ENCODE assay signal across 15 cellular contexts in the genomic region with DNA sequence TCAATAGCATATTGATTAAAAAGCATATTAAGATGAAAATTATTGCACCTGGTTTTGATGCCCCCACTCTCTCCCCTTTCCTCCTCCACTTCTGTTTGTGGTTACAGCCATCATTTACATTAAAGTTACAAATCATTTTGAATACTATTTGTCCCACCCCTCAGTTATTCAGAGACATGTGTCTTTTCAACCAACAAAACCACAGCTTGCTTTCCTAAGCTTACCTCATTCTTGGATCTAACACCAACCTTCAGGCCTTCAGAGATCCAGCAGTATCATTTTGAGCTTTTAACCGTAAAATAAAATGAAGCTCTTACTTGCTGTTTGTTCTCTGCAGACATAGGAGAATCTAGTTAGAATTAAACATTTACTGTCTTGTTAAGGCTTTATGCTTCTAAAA. TPM values are rescaled to one million over a fixed set of nuclear protein-coding genes. Genes with fewer than 3 reads are reported as not detected.
A peak's percentile ranks its signal among the peaks of the same experiment; 100 is the strongest.
DNase-seq lines count a peak whose midpoint lies in the region; ATAC-seq, FAIRE-seq and TF ChIP-seq lines count a peak whose summit lies in the region.
"Had no signal": no experiment of that assay in that cellular context is flagged by ENCODE, and none has a peak within 500 bp of the region (broad histone marks: within the 10 kb centered on the region; RNA-seq: fewer than 3 reads in every experiment).

No MANE protein-coding gene starts in this region.

- H3K36me3 ChIP-seq in HepG2 (replicated peaks in 1 of 2; ENCODE audit: control insufficient read depth in 1 of 2, insufficient read depth in 2 of 2, low read length in 2 of 2) (no peaks in the 10 kb centered on the region), right lobe of liver (no peaks in the 10 kb centered on the region), SJCRH30 (no peaks in the 10 kb centered on the region)

- no peak for TF ChIP-seq RAD21 in HepG2 (CRISPR knock-in tag; IDR thresholded peaks at IDR 0.05)

- in situ Hi-C loops in HepG2 (cut with HindIII; ENCODE audit: extremely low pct_ligation_motif_present, low pct_unique_long_range_greater_than_20kb) = loop anchor here (5.0 kb wide), 1 partner anchor 36 kb away; no protein-coding TSS in a partner anchor

- peaks cover 35% of the 10 kb centered on the region for H3K36me3 Mint-ChIP-seq in activated naive CD8-positive, alpha-beta T cell treated with anti-CD3 and anti-CD28 coated beads, Interleukin-2, amount 10 ng/mL, durations not matched to agents 7 days and 5 days

- TF ChIP-seq CTCF in HepG2 (CRISPR knock-in tag; IDR thresholded peaks at IDR 0.05) (no peak), right lobe of liver (IDR thresholded peaks at IDR 0.05) (no peak)

- no peak overlapping the region for H2AFZ ChIP-seq in HepG2 (ENCODE audit: low read length)

- H3K9ac ChIP-seq in HepG2 (ENCODE audit: insufficient read depth, low read depth, low read length) = 0 out of 2 replicates have a peak overlapping the region, but pooled peaks have one; percentile 1

- peaks cover 74% of the 10 kb centered on the region for H3K4me1 Mint-ChIP-seq in activated naive CD8-positive, alpha-beta T cell treated with anti-CD3 and anti-CD28 coated beads, Interleukin-2, amount 10 ng/mL, durations not matched to agents 7 days and 5 days

- no peaks in the 10 kb centered on the region for H3K9me3 ChIP-seq in HepG2 (ENCODE audit: low read length)
- H3K9me3 ChIP-seq in right lobe of liver = no peaks in the 10 kb centered on the region
- no peaks in the 10 kb centered on the region for H3K9me3 ChIP-seq in SJCRH30 (replicated peaks)

- POLR2A ChIA-PET in HepG2 (lab: Yijun Ruan, JAX) = no interaction called here
- POLR2A ChIA-PET in activated naive CD8-positive, alpha-beta T cell treated with anti-CD3 and anti-CD28 coated beads, Interleukin-2, amount 10 ng/mL, durations not matched to agents 7 days and 5 days (lab: Charles Lee) = interaction anchor here (1.2 to 2.1 kb wide), 2 partner anchors 25 to 31 kb away, joined by 4 to 13 read pairs; no protein-coding TSS in a partner anchor

- CTCF ChIA-PET in HepG2 (lab: Yijun Ruan, JAX; ENCODE audit: low intra/inter-chr PET ratio, low total read pairs) = interaction anchor here (1.4 to 1.8 kb wide), 2 partner anchors 19 to 43 kb away, joined by 14 to 15 read pairs; no protein-coding TSS in a partner anchor

- no peaks in the 10 kb centered on the region for H3K79me2 ChIP-seq in HepG2 (ENCODE audit: insufficient read depth, low read length)

- no TSS peak for BruUV-seq in HepG2 (replicated peaks; lab: Mats Ljungman, UMichigan)

- TF ChIP-seq POLR2A in HepG2 (IDR thresholded peaks at IDR 0.05; ENCODE audit: insufficient read depth in 1 of 2, low read depth in 2 of 2, low read length in 2 of 2) = no peak
- TF ChIP-seq POLR2A in right lobe of liver (IDR thresholded peaks at IDR 0.05) = no peak

- DNase-seq in NCI-H2107 treated with DMSO at 0.1 percent for 48 hours (lab: John Stamatoyannopoulos, UW; ENCODE audit: unreplicated experiment) (peak; percentile 19), NCI-H2107 (lab: John Stamatoyannopoulos, UW) (no peak), HepG2 (ENCODE audit: low spot score) (no peak), right lobe of liver (no peak), superior temporal gyrus (ENCODE audit: extremely low spot score) (peak; percentile 7), SJCRH30 (no peak)
- no peak for DNase-seq in activated naive CD8-positive, alpha-beta T cell treated with anti-CD3 and anti-CD28 coated beads, Interleukin-2, amount 10 ng/mL, durations not matched to agents 7 days and 5 days
- DNase-seq: GF-D8, HCEC 1CT, NCI-H1694, NCI-H446, NCI-H748 treated with DMSO at 0.1 percent for 48 hours had no signal

- H3K27me3 Mint-ChIP-seq in activated naive CD8-positive, alpha-beta T cell treated with anti-CD3 and anti-CD28 coated beads, Interleukin-2, amount 10 ng/mL, durations not matched to agents 7 days and 5 days = peaks cover 2% of the 10 kb centered on the region

- H3K4me1 ChIP-seq in HepG2 (ENCODE audit: insufficient read depth, low read length) = peaks cover 66% of the 10 kb centered on the region
- peaks cover 0 to 6% (median 0%) of the 10 kb centered on the region in 4 donors for H3K4me1 ChIP-seq in right lobe of liver
- peaks cover 18% of the 10 kb centered on the region for H3K4me1 ChIP-seq in SJCRH30

- peak overlapping the region; percentile 52 for H3K4me2 ChIP-seq in HepG2 (ENCODE audit: low read depth, low read length)

- H4K20me1 ChIP-seq in HepG2 (ENCODE audit: insufficient read depth, low read length) = no peaks in the 10 kb centered on the region

- H3K27ac ChIP-seq in HepG2 (ENCODE audit: extremely low read length, insufficient read depth, low read length) (peak overlapping the region; percentile 52), right lobe of liver (peak overlapping the region in 1 of 3 donors; percentile 38), SJCRH30 (no peak overlapping the region)

- peak overlapping the region; percentile 28 for H3K27ac Mint-ChIP-seq in activated naive CD8-positive, alpha-beta T cell treated with anti-CD3 and anti-CD28 coated beads, Interleukin-2, amount 10 ng/mL, durations not matched to agents 7 days and 5 days

- WGBS in HepG2 (ENCODE audit: low lambda C conversion rate) = 95% methylated on average over 1 of the region's 1 CpG
- 100% methylated on average over 1 of the region's 1 CpG for WGBS in right lobe of liver (ENCODE audit: insufficient coverage, low coverage, low lambda C conversion rate, missing lambda C conversion rate)

- H3K9me3 Mint-ChIP-seq in activated naive CD8-positive, alpha-beta T cell treated with anti-CD3 and anti-CD28 coated beads, Interleukin-2, amount 10 ng/mL, durations not matched to agents 7 days and 5 days = no peaks in the 10 kb centered on the region
- H3K9me3 Mint-ChIP-seq: CD14-positive monocyte had no signal

- no peak for ATAC-seq in HepG2
- ATAC-seq in right lobe of liver = no peak
- no peak for ATAC-seq in activated naive CD8-positive, alpha-beta T cell treated with anti-CD3 and anti-CD28 coated beads, Interleukin-2, amount 10 ng/mL, durations not matched to agents 7 days and 5 days (ENCODE audit: low read depth)
- ATAC-seq in HG03378 (IDR thresholded peaks at IDR 0.05; ENCODE audit: unreplicated experiment) = no peak

- no peak for TF ChIP-seq EP300 in HepG2 (IDR thresholded peaks at IDR 0.05; ENCODE audit: low read depth in 2 of 2, low read length in 2 of 2)
- no peak for TF ChIP-seq EP300 in HepG2 (CRISPR knock-in tag; IDR thresholded peaks at IDR 0.05; ENCODE audit: borderline replicate concordance)

- peak overlapping the region; percentile 4 for H3K4me3 Mint-ChIP-seq in activated naive CD8-positive, alpha-beta T cell treated with anti-CD3 and anti-CD28 coated beads, Interleukin-2, amount 10 ng/mL, durations not matched to agents 7 days and 5 days
- H3K4me3 Mint-ChIP-seq: CD14-positive monocyte had no signal

- H3K27me3 ChIP-seq in HepG2 (ENCODE audit: control insufficient read depth in 1 of 2, insufficient read depth in 2 of 2, low read length in 2 of 2) (no peaks in the 10 kb centered on the region), right lobe of liver (no peaks in the 10 kb centered on the region), SJCRH30 (no peaks in the 10 kb centered on the region)

- intact Hi-C loops in HepG2 (cut with micrococcal nuclease; ENCODE audit: unreplicated experiment) = loop anchor here (5.0 kb wide), 1 partner anchor 221 kb away; no protein-coding TSS in a partner anchor
- intact Hi-C loops in right lobe of liver (cut with DNase I) = loop anchor here (5.0 to 10.0 kb wide), 2 partner anchors 46 to 48 kb away; no protein-coding TSS in a partner anchor

- H3K4me3 ChIP-seq in HepG2 (replicated peaks in 1 of 3; ENCODE audit: insufficient read depth in 1 of 3, low read depth in 2 of 3, low read length in 3 of 3) = no peak overlapping the region
- H3K4me3 ChIP-seq in right lobe of liver = no peak overlapping the region
- H3K4me3 ChIP-seq in SJCRH30 = no peak overlapping the region

- FAIRE-seq in HepG2 (lab: Jason Lieb, UNC) = no peak
- FAIRE-seq: GM19239 had no signal

RNA-seq across cellular contexts. Expression of a gene that starts 4.7 kb away (rescaled TPM):
- total RNA-seq in HepG2 (2016; rRNA removed; fragmentation: Illumina TruSeq; extraction: Trizol) (6.4 and 8.1 TPM in 2 replicates), right lobe of liver (1 to 10 TPM; 2.0 to 4.7 (median 3.0) TPM)
- total RNA-seq in HepG2 (2016; cell fraction: cytosol; rRNA removed; fragmentation: Illumina TruSeq; extraction: Trizol; ENCODE audit: low read depth) = 3.5 and 4.5 TPM in 2 replicates
- 8.4 and 8.5 TPM in 2 replicates for total RNA-seq in HepG2 (2016; cell fraction: insoluble cytoplasmic fraction; rRNA removed; fragmentation: Illumina TruSeq; extraction: Trizol)
- total RNA-seq in HepG2 (2016; cell fraction: membrane; rRNA removed; fragmentation: Illumina TruSeq; extraction: Trizol) = 6.6 and 9.0 TPM in 2 replicates
- total RNA-seq in HepG2 (2016; cell fraction: nucleus; rRNA removed; fragmentation: Illumina TruSeq; extraction: Trizol) = 13.1 and 13.2 TPM in 2 replicates
- 4.9 and 5.7 TPM in 2 replicates for polyA plus RNA-seq in HepG2 (2011; rRNA removed)
- 3.5 and 3.6 TPM in 2 replicates for polyA plus RNA-seq in HepG2 (2011; cell fraction: cytosol; rRNA removed)
- polyA plus RNA-seq in HepG2 (2011; cell fraction: nucleus; rRNA removed) = 6.9 and 7.8 TPM in 2 replicates
- 5.2 and 6.5 TPM in 2 replicates for polyA plus RNA-seq in HepG2 (2012)
- 5.3 and 5.5 TPM in 2 replicates for polyA plus RNA-seq in HepG2 (2016; cell fraction: cytosol; fragmentation: Illumina TruSeq; extraction: Trizol; ENCODE audit: low read depth)
- polyA plus RNA-seq in HepG2 (2016; cell fraction: insoluble cytoplasmic fraction; fragmentation: Illumina TruSeq; extraction: Trizol; ENCODE audit: low read depth) = 7.7 and 8.6 TPM in 2 replicates
- polyA plus RNA-seq in HepG2 (2016; cell fraction: membrane; fragmentation: Illumina TruSeq; extraction: Trizol; ENCODE audit: low read depth) = 5.3 and 5.7 TPM in 2 replicates
- 15.5 and 16.4 TPM in 2 replicates for polyA plus RNA-seq in HepG2 (2016; cell fraction: nucleus; fragmentation: Illumina TruSeq; extraction: Trizol; ENCODE audit: insufficient read depth, low read depth)
- 5.3 and 8.0 TPM in 2 replicates for polyA minus RNA-seq in HepG2 (2011; rRNA and poly(A)+ RNA removed; ENCODE audit: low replicate concordance)
- polyA minus RNA-seq in HepG2 (2011; cell fraction: cytosol; rRNA and poly(A)+ RNA removed) = 3.1 and 4.8 TPM in 2 replicates
- 6.4 and 9.3 TPM in 2 replicates for polyA minus RNA-seq in HepG2 (2011; cell fraction: nucleus; rRNA and poly(A)+ RNA removed)
- 10 to 100 TPM; 15.8 to 19.5 TPM for total RNA-seq in activated naive CD8-positive, alpha-beta T cell treated with anti-CD3 and anti-CD28 coated beads, Interleukin-2, amount 10 ng/mL, durations not matched to agents 7 days and 5 days
- 21.4 and 24.9 TPM in 2 replicates for total RNA-seq in SJCRH30 (2014; rRNA removed; shearing (Covaris generic))

Comparison
In these comparisons a context has a peak if more than half of its experiments do, and no peak if none do; other contexts are left out.
1. DNase-seq: peak in NCI-H2107 treated with DMSO at 0.1 percent for 48 hours (single experiment) and superior temporal gyrus (single experiment); none in NCI-H2107 (single experiment), HepG2 (single experiment), right lobe of liver (0 of 3), activated naive CD8-positive, alpha-beta T cell treated with anti-CD3 and anti-CD28 coated beads, Interleukin-2, amount 10 ng/mL, durations not matched to agents 7 days and 5 days (single experiment) and SJCRH30 (0 of 2).